Comparison of ENCODE assay signal across 9 cellular contexts in the genomic region with DNA sequence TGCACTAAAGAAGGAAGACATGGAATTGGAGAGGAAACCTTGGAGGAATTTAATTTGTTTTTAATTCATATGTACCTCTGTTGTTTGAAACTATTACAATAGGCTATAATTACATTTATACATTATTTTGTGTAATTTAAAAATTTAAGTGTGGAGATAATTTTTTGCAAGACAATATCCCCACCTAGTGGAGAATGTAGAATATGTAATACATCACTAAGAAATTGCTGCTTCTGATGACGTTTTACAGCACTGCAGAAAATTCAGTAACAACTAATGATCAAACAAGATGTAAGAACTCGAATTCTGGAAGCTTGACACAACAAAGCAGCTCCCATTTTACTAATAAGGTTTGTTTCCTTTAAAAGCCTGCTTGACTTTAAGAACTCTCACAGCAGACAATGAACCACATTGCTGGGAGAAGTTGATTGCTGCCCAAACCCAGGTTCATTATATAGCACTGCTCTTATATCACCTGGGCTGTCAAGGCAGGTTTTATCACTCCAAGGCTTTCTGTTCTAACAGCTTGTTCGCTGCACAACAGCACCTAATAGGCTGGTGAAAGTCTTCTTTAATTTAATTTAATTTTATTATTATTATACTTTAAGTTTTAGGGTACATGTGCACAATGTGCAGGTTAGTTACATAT. TPM values are rescaled to one million over a fixed set of nuclear protein-coding genes. Genes with fewer than 3 reads are reported as not detected.
DNase-seq lines count a peak whose midpoint lies in the region; ATAC-seq and TF ChIP-seq lines count a peak whose summit lies in the region.
"Had no signal": no experiment of that assay in that cellular context is flagged by ENCODE, and none has a peak within 500 bp of the region (broad histone marks: within the 10 kb centered on the region; RNA-seq: fewer than 3 reads in every experiment).

No MANE protein-coding gene starts in this region.

- no peaks in the 10 kb centered on the region; the same call in 1 of the 2 replicates for H3K79me2 ChIP-seq in SK-N-SH (ENCODE audit: insufficient read depth)

- 4% methylated on average over 3 of the region's 3 CpGs for WGBS in SK-N-SH (ENCODE audit: low lambda C conversion rate)
- 6% methylated on average over 3 of the region's 3 CpGs for WGBS in prostate gland

- TF ChIP-seq RAD21 in SK-N-SH (IDR thresholded peaks at IDR 0.05; ENCODE audit: low read length): peak; percentile 81

- H3K9me3 Mint-ChIP-seq in Caco-2 (ENCODE audit: unreplicated experiment): peaks cover 4% of the 10 kb centered on the region

- no peak for TF ChIP-seq EP300 in SK-N-SH (IDR thresholded peaks at IDR 0.05; ENCODE audit: borderline replicate concordance in 1 of 2, low read depth in 1 of 2, low read length in 1 of 2)

- H3K9ac ChIP-seq in SK-N-SH: no peak overlapping the region

- CTCF ChIA-PET in Caco-2 (lab: Charles Lee): no interaction called here
- CTCF ChIA-PET in SK-N-SH (lab: Yijun Ruan, JAX): interaction anchor here (0.6 to 7.0 kb wide), 62 partner anchors 8 to 720 kb away, joined by 3 to 85 read pairs (median 4); a partner anchor contains a TSS

- H3K36me3 ChIP-seq in Caco-2 (ENCODE audit: control insufficient read depth, insufficient read depth, low read length): no peaks in the 10 kb centered on the region
- H3K36me3 ChIP-seq in SK-N-SH (replicated peaks in 1 of 2; ENCODE audit: control insufficient read depth in 1 of 2, insufficient read depth in 2 of 2, low read length in 1 of 2): peaks cover under 1 to 17% of the 10 kb centered on the region in 2 experiments
- no peaks in the 10 kb centered on the region for H3K36me3 ChIP-seq in prostate gland

- peaks cover 4% of the 10 kb centered on the region for H3K36me3 Mint-ChIP-seq in Caco-2 (ENCODE audit: insufficient read depth, unreplicated experiment)

- H3K4me1 Mint-ChIP-seq in Caco-2 (ENCODE audit: low read depth, unreplicated experiment): no peaks in the 10 kb centered on the region

- H3K4me3 Mint-ChIP-seq in Caco-2 (ENCODE audit: unreplicated experiment): no peak overlapping the region

- POLR2A ChIA-PET in Caco-2 (lab: Charles Lee): no interaction called here
- POLR2A ChIA-PET in SK-N-SH (lab: Yijun Ruan, JAX): no interaction called here

- peaks cover 3% of the 10 kb centered on the region; the same call in 1 of the 2 replicates for H3K4me1 ChIP-seq in Caco-2
- H3K4me1 ChIP-seq in SK-N-SH (ENCODE audit: control insufficient read depth in 1 of 2, insufficient read depth in 2 of 2, low read depth in 1 of 2, low read length in 1 of 2): peaks cover 8 to 13% of the 10 kb centered on the region in 2 experiments
- H3K4me1 ChIP-seq in prostate gland (replicated peaks): peaks cover 2% of the 10 kb centered on the region

- no peak overlapping the region for H2AFZ ChIP-seq in SK-N-SH (ENCODE audit: low read depth)

- BruUV-seq in Caco-2 (replicated peaks; lab: Mats Ljungman, UMichigan): no TSS peak

- H3K9me2 ChIP-seq in SK-N-SH: no peaks in the 10 kb centered on the region

- TF ChIP-seq POLR2A in prostate gland (IDR thresholded peaks at IDR 0.05) (no peak), GM18505 (IDR thresholded peaks at IDR 0.05; ENCODE audit: borderline replicate concordance, extremely low read depth, insufficient read depth, insufficient read length) (no peak)

- no peaks in the 10 kb centered on the region for H4K20me1 ChIP-seq in SK-N-SH (ENCODE audit: insufficient read depth)

- peaks cover 6% of the 10 kb centered on the region for H3F3A ChIP-seq in SK-N-SH (replicated peaks; ENCODE audit: insufficient read depth)

- H3K4me3 ChIP-seq in Caco-2 (ENCODE audit: low read depth, low read length): no peak overlapping the region
- H3K4me3 ChIP-seq in SK-N-SH (ENCODE audit: low read depth in 2 of 2, low read length in 1 of 2): no peak overlapping the region
- H3K4me3 ChIP-seq in prostate gland: no peak overlapping the region
- H3K4me3 ChIP-seq: skin epidermis had no signal

- H3K4me2 ChIP-seq in SK-N-SH: no peak overlapping the region

- no peak overlapping the region for H3K27ac Mint-ChIP-seq in Caco-2 (ENCODE audit: unreplicated experiment)

- intact Hi-C loops in Caco-2 (cut with micrococcal nuclease; ENCODE audit: unreplicated experiment) (loop anchor here (1.0 to 2.0 kb wide), 5 partner anchors 58 to 714 kb away; no protein-coding TSS in a partner anchor), prostate gland (cut with DNase I) (loop anchor here (5.0 kb wide), 2 partner anchors 315 to 595 kb away; a partner anchor contains a TSS)

- H3K27ac ChIP-seq in SK-N-SH (ENCODE audit: low read depth in 2 of 2, low read length in 1 of 2) (peak overlapping the region in 1 of 2 experiments; percentile 28; a peak in 1 of 4 replicates), prostate gland (peak overlapping the region in 1 of 2 donors; percentile 48)

- H3K27me3 Mint-ChIP-seq in Caco-2 (ENCODE audit: insufficient read depth, unreplicated experiment): no peaks in the 10 kb centered on the region

- H3K9me3 ChIP-seq in Caco-2 (no peaks in the 10 kb centered on the region), SK-N-SH (no peaks in the 10 kb centered on the region), prostate gland (no peaks in the 10 kb centered on the region)

- TF ChIP-seq CTCF in Caco-2 (IDR thresholded peaks at IDR 0.05; ENCODE audit: insufficient read depth in 1 of 2, low read depth in 1 of 2, low read length in 1 of 2, severe bottlenecking in 1 of 2, unreplicated experiment in 1 of 2): peak; percentile 37 to 68
- peak; percentile 78 for TF ChIP-seq CTCF in SK-N-SH (IDR thresholded peaks at IDR 0.05)
- TF ChIP-seq CTCF in prostate gland (IDR thresholded peaks at IDR 0.05): peak; percentile 56 to 84 (median 77)

- DNase-seq in Caco-2 (peak in 1 of 2 experiments; percentile 19), HT-29 (ENCODE audit: low spot score) (peak; percentile 65), SK-N-SH (peak; percentile 52), fibroblast of peridontal ligament (ENCODE audit: extremely low read depth) (peak; percentile 87), prostate gland (ENCODE audit: low spot score) (no peak)

- no peaks in the 10 kb centered on the region for H3K27me3 ChIP-seq in Caco-2 (replicated peaks; ENCODE audit: control insufficient read depth, insufficient read depth, low read length)
- H3K27me3 ChIP-seq in SK-N-SH (ENCODE audit: insufficient read depth): no peaks in the 10 kb centered on the region
- H3K27me3 ChIP-seq in prostate gland (replicated peaks; ENCODE audit: insufficient read depth): no peaks in the 10 kb centered on the region

- ATAC-seq in HG03378 (IDR thresholded peaks at IDR 0.05; ENCODE audit: unreplicated experiment) (no peak), GM19035 (IDR thresholded peaks at IDR 0.05; ENCODE audit: unreplicated experiment) (no peak), GM18505 (IDR thresholded peaks at IDR 0.05; ENCODE audit: unreplicated experiment) (no peak)

TF ChIP-seq in SK-N-SH, 30 proteins besides CTCF, POLR2A, EP300 and RAD21:
- TF ChIP-seq SMC3 (IDR thresholded peaks at IDR 0.05; ENCODE audit: low read depth, low read length) (peak; percentile 46), YY1 (IDR thresholded peaks at IDR 0.05; ENCODE audit: low read depth) (no peak)

RNA-seq across cellular contexts. Expression of a gene that starts 53.4 kb away (rescaled TPM):
- total RNA-seq in Caco-2 (2022): 33.8 and 35.3 TPM in 2 replicates
- 22.0 and 28.7 TPM in 2 replicates for total RNA-seq in HT-29 (2014; rRNA removed; shearing (Covaris generic))
- 17.1 and 25.6 TPM in 2 replicates for polyA plus RNA-seq in SK-N-SH (2012; rRNA removed)
- polyA plus RNA-seq in SK-N-SH (2012; cell fraction: cytosol; rRNA removed): 10.6 and 14.2 TPM in 2 replicates
- polyA plus RNA-seq in SK-N-SH (2012; cell fraction: nucleus; rRNA removed): 55.8 and 67.5 TPM in 2 replicates
- 10 to 100 TPM; 41.1 to 54.3 TPM for total RNA-seq in prostate gland
